ENCODE assay signal across 12 cellular contexts in genomic region chr3:58629629-58630028, GRCh38. TPM values are rescaled to one million over a fixed set of nuclear protein-coding genes. Genes with fewer than 3 reads are reported as not detected.
DNase-seq lines count a peak whose midpoint lies in the region; ATAC-seq, FAIRE-seq and TF ChIP-seq lines count a peak whose summit lies in the region.
"Had no signal": no experiment of that assay in that cellular context is flagged by ENCODE, and none has a peak within 500 bp of the region (broad histone marks: within the 10 kb centered on the region; RNA-seq: fewer than 3 reads in every experiment).

No MANE protein-coding gene starts in this region.

- no TSS peak for BruUV-seq in endothelial cell of umbilical vein (replicated peaks; lab: Mats Ljungman, UMichigan)

- H2AFZ ChIP-seq in endothelial cell of umbilical vein (ENCODE audit: low read depth, low read length) = peak overlapping the region; percentile 29

- H3K36me3 Mint-ChIP-seq in mesothelial cell of epicardium = no peaks in the 10 kb centered on the region
- H3K36me3 Mint-ChIP-seq: activated naive CD8-positive, alpha-beta T cell treated with anti-CD3 and anti-CD28 coated beads, Interleukin-2, amount 10 ng/mL, durations not matched to agents 7 days and 5 days had no signal

- no peak overlapping the region for H3K4me3 Mint-ChIP-seq in mesothelial cell of epicardium
- H3K4me3 Mint-ChIP-seq: activated naive CD8-positive, alpha-beta T cell treated with anti-CD3 and anti-CD28 coated beads, Interleukin-2, amount 10 ng/mL, durations not matched to agents 7 days and 5 days; stimulated activated naive CD8-positive, alpha-beta T cell treated with anti-CD3 and anti-CD28 coated beads, Interleukin-15, Interleukin-2, amounts not matched to agents 100 ng/mL and 50 ng/mL, for 24 hours had no signal

- H3K9ac ChIP-seq in endothelial cell of umbilical vein (replicated peaks; ENCODE audit: extremely low read depth, insufficient read depth, low read length) (peak overlapping the region; percentile 28), rectal smooth muscle tissue (ENCODE audit: low read length) (no peak overlapping the region)

- no peaks in the 10 kb centered on the region for H3K9me3 Mint-ChIP-seq in mesothelial cell of epicardium
- H3K9me3 Mint-ChIP-seq: activated naive CD8-positive, alpha-beta T cell treated with anti-CD3 and anti-CD28 coated beads, Interleukin-2, amount 10 ng/mL, durations not matched to agents 7 days and 5 days; stimulated activated naive CD8-positive, alpha-beta T cell treated with anti-CD3 and anti-CD28 coated beads, Interleukin-15, Interleukin-2, amounts not matched to agents 100 ng/mL and 50 ng/mL, for 24 hours had no signal

- H4K20me1 ChIP-seq in endothelial cell of umbilical vein (replicated peaks; ENCODE audit: control insufficient read depth, extremely low read depth, insufficient read depth, low read length) = no peaks in the 10 kb centered on the region

- ATAC-seq in right cardiac atrium = no peak

- POLR2A ChIA-PET in endothelial cell of umbilical vein (lab: Charles Lee) = no interaction called here

- FAIRE-seq in endothelial cell of umbilical vein (lab: Jason Lieb, UNC) = peak; percentile 37
- no peak for FAIRE-seq in RCC 7860 (lab: Jason Lieb, UNC)
- FAIRE-seq: H54, TTC549 had no signal

- H3K4me1 Mint-ChIP-seq in mesothelial cell of epicardium = peaks cover 4% of the 10 kb centered on the region
- H3K4me1 Mint-ChIP-seq: activated naive CD8-positive, alpha-beta T cell treated with anti-CD3 and anti-CD28 coated beads, Interleukin-2, amount 10 ng/mL, durations not matched to agents 7 days and 5 days had no signal

- H3K27ac ChIP-seq in right atrium auricular region (peak overlapping the region; percentile 63 to 70), right cardiac atrium (ENCODE audit: low read length) (no peak overlapping the region), endothelial cell of umbilical vein (ENCODE audit: insufficient read depth, low read depth, low read length) (peak overlapping the region; percentile 74), rectal smooth muscle tissue (ENCODE audit: low read depth, low read length) (no peak overlapping the region)

- H3K4me1 ChIP-seq in right atrium auricular region (peaks cover 0 to 45% of the 10 kb centered on the region in 2 donors), right cardiac atrium (ENCODE audit: control insufficient read depth, insufficient read depth, low read length) (peaks cover 21% of the 10 kb centered on the region), endothelial cell of umbilical vein (ENCODE audit: control insufficient read depth, extremely low read depth, insufficient read depth, low read length) (peaks cover 32% of the 10 kb centered on the region), rectal smooth muscle tissue (ENCODE audit: control insufficient read depth, insufficient read depth, low read length) (peaks cover 2% of the 10 kb centered on the region)

- H3K9me3 ChIP-seq in right atrium auricular region (no peaks in the 10 kb centered on the region), right cardiac atrium (ENCODE audit: control insufficient read depth, low read length) (no peaks in the 10 kb centered on the region), endothelial cell of umbilical vein (replicated peaks; ENCODE audit: control insufficient read depth, insufficient read depth, low read length) (no peaks in the 10 kb centered on the region)

- no peaks in the 10 kb centered on the region for H3K79me2 ChIP-seq in endothelial cell of umbilical vein (ENCODE audit: control insufficient read depth, insufficient read depth, low read length)

- H3K4me2 ChIP-seq in endothelial cell of umbilical vein (ENCODE audit: insufficient read depth, low read length) = peak overlapping the region; percentile 52

- intact Hi-C loops in right cardiac atrium (cut with DNase I) = loop anchor here (2.0 to 10.0 kb wide), 5 partner anchors 42 to 425 kb away; partner anchors contain the start of genes CFAP20DC (in 1 of the 4) and FAM107A (in 1 of the 4)
- intact Hi-C loops in endothelial cell of umbilical vein (cut with micrococcal nuclease) = loop anchor here (1.0 to 5.0 kb wide), 6 partner anchors 18 to 442 kb away; no protein-coding TSS in a partner anchor
- intact Hi-C loops in posterior vena cava (cut with DNase I) = loop anchor here (5.0 to 10.0 kb wide), 2 partner anchors 62 to 65 kb away; no protein-coding TSS in a partner anchor

- dilution Hi-C loops in endothelial cell of umbilical vein (cut with MboI; ENCODE audit: extremely low pct_ligation_motif_present, low sequenced_read_pairs) = no loop called here

- H3K9me1 ChIP-seq in endothelial cell of umbilical vein (replicated peaks; ENCODE audit: control insufficient read depth, extremely low read depth, insufficient read depth, low read length) = no peaks in the 10 kb centered on the region

- DNase-seq in right atrium auricular region (ENCODE audit: low spot score) (no peak), right cardiac atrium (no peak), endothelial cell of umbilical vein (ENCODE audit: low read depth, low spot score) (no peak), mesothelial cell of epicardium (ENCODE audit: low spot score in 2 of 2, unreplicated experiment in 2 of 2) (no peak), RCC 7860 (ENCODE audit: low spot score) (no peak), posterior vena cava (ENCODE audit: low spot score) (no peak)
- DNase-seq in NK-92 treated with Interleukin-12 subunit alpha and Interleukin-12 subunit beta, amount 100 ng/mL, for 24 hours (lab: John Stamatoyannopoulos, UW) = no peak

- H3K4me3 ChIP-seq in right atrium auricular region (no peak overlapping the region), right cardiac atrium (ENCODE audit: low read length) (no peak overlapping the region), endothelial cell of umbilical vein (replicated peaks in 1 of 3; ENCODE audit: insufficient read depth in 1 of 3, low read depth in 1 of 3, low read length in 3 of 3) (no peak overlapping the region), rectal smooth muscle tissue (ENCODE audit: low read length) (peak overlapping the region; percentile 42)

- CTCF ChIA-PET in endothelial cell of umbilical vein (lab: Charles Lee) = interaction anchor here (0.6 to 10.0 kb wide), 33 partner anchors 11 to 1228 kb away, joined by 3 to 442 read pairs (median 5); partner anchors contain the start of genes FAM107A, HTD2, KCTD6 and RPP14

- no peaks in the 10 kb centered on the region for H3K27me3 ChIP-seq in right atrium auricular region
- H3K27me3 ChIP-seq in right cardiac atrium (ENCODE audit: control insufficient read depth, insufficient read depth) = no peaks in the 10 kb centered on the region
- no peaks in the 10 kb centered on the region for H3K27me3 ChIP-seq in endothelial cell of umbilical vein (ENCODE audit: control insufficient read depth in 2 of 2, insufficient read depth in 2 of 2, low read length in 2 of 2)
- H3K27me3 ChIP-seq in rectal smooth muscle tissue (ENCODE audit: control insufficient read depth, insufficient read depth, low read length) = no peaks in the 10 kb centered on the region

- 84% methylated on average over 2 of the region's 2 CpGs for WGBS in right cardiac atrium

- H3K36me3 ChIP-seq in right atrium auricular region (no peaks in the 10 kb centered on the region), endothelial cell of umbilical vein (ENCODE audit: control insufficient read depth in 2 of 2, extremely low read depth in 1 of 2, insufficient read depth in 2 of 2, low read length in 2 of 2) (no peaks in the 10 kb centered on the region), rectal smooth muscle tissue (ENCODE audit: control insufficient read depth, insufficient read depth, low read length) (no peaks in the 10 kb centered on the region)

- TF ChIP-seq POLR2A in endothelial cell of umbilical vein (IDR thresholded peaks at IDR 0.05; ENCODE audit: low read depth, low read length) = no peak

- H3K27me3 Mint-ChIP-seq in mesothelial cell of epicardium (ENCODE audit: low read depth) = peaks cover 5% of the 10 kb centered on the region
- H3K27me3 Mint-ChIP-seq: activated naive CD8-positive, alpha-beta T cell treated with anti-CD3 and anti-CD28 coated beads, Interleukin-2, amount 10 ng/mL, durations not matched to agents 7 days and 5 days had no signal

- no peak overlapping the region for H3K27ac Mint-ChIP-seq in mesothelial cell of epicardium
- H3K27ac Mint-ChIP-seq: activated naive CD8-positive, alpha-beta T cell treated with anti-CD3 and anti-CD28 coated beads, Interleukin-2, amount 10 ng/mL, durations not matched to agents 7 days and 5 days; stimulated activated naive CD8-positive, alpha-beta T cell treated with anti-CD3 and anti-CD28 coated beads, Interleukin-15, Interleukin-2, amounts not matched to agents 100 ng/mL and 50 ng/mL, for 24 hours had no signal

- TF ChIP-seq CTCF in right atrium auricular region (IDR thresholded peaks at IDR 0.05) (no peak), endothelial cell of umbilical vein (IDR thresholded peaks at IDR 0.05; ENCODE audit: extremely low read depth in 1 of 2, insufficient read depth in 1 of 2, low read depth in 1 of 2, low read length in 2 of 2) (no peak), mesothelial cell of epicardium (IDR thresholded peaks at IDR 0.05; ENCODE audit: unreplicated experiment) (no peak)

RNA-seq across cellular contexts. Expression of gene FAM3D, which starts 36.9 kb away (rescaled TPM):
- total RNA-seq in right atrium auricular region (not detected), right cardiac atrium (under 1 TPM; 0.24 to 0.37 (median 0.29) TPM), endothelial cell of umbilical vein (not detected in 2 replicates), mesothelial cell of epicardium (0.16 TPM in 1 of 3 replicates, not detected in the others), posterior vena cava (not detected)
- polyA plus RNA-seq in right cardiac atrium (0.14 TPM), endothelial cell of umbilical vein (0.12 and 0.22 TPM in 2 replicates)
- polyA plus RNA-seq in endothelial cell of umbilical vein (2011; cell fraction: cytosol; rRNA removed) = 0.12 and 0.20 TPM in 2 replicates
- polyA plus RNA-seq in endothelial cell of umbilical vein (2011; cell fraction: nucleus; rRNA removed) = 0.18 TPM in 1 of 2 replicates, not detected in the other
- polyA plus RNA-seq in endothelial cell of umbilical vein (2012) = 0.33 and 0.52 TPM in 2 replicates
- 0.15 and 0.32 TPM in 2 replicates for polyA minus RNA-seq in endothelial cell of umbilical vein
- polyA minus RNA-seq in endothelial cell of umbilical vein (2011; cell fraction: cytosol; rRNA and poly(A)+ RNA removed) = not detected
- polyA minus RNA-seq in endothelial cell of umbilical vein (2011; cell fraction: nucleus; rRNA and poly(A)+ RNA removed) = not detected in 2 replicates
- total RNA-seq: activated naive CD8-positive, alpha-beta T cell treated with anti-CD3 and anti-CD28 coated beads, Interleukin-2, amount 10 ng/mL, durations not matched to agents 7 days and 5 days had no signal

RNA-seq across cellular contexts. Expression of gene FAM107A, which starts 52.4 kb away (rescaled TPM):
- 10 to 100 TPM; 76.5 to 80.7 TPM for total RNA-seq in right atrium auricular region
- 10 to 100 TPM; 38.0 to 80.8 (median 58.0) TPM for total RNA-seq in right cardiac atrium
- polyA plus RNA-seq in right cardiac atrium = 52.7 TPM
- total RNA-seq in endothelial cell of umbilical vein = 8.2 and 10.7 TPM in 2 replicates
- 4.8 and 5.7 TPM in 2 replicates for polyA plus RNA-seq in endothelial cell of umbilical vein
- polyA plus RNA-seq in endothelial cell of umbilical vein (2011; cell fraction: cytosol; rRNA removed) = 6.3 and 6.4 TPM in 2 replicates
- polyA plus RNA-seq in endothelial cell of umbilical vein (2011; cell fraction: nucleus; rRNA removed) = 8.0 and 8.5 TPM in 2 replicates
- 2.2 and 8.5 TPM in 2 replicates for polyA plus RNA-seq in endothelial cell of umbilical vein (2012)
- 2.9 and 4.0 TPM in 2 replicates for polyA minus RNA-seq in endothelial cell of umbilical vein
- not detected for polyA minus RNA-seq in endothelial cell of umbilical vein (2011; cell fraction: cytosol; rRNA and poly(A)+ RNA removed)
- 3.0 and 3.4 TPM in 2 replicates for polyA minus RNA-seq in endothelial cell of umbilical vein (2011; cell fraction: nucleus; rRNA and poly(A)+ RNA removed)
- total RNA-seq in mesothelial cell of epicardium = not detected in 3 replicates
- 10 to 100 TPM; 22.9 to 38.7 TPM for total RNA-seq in posterior vena cava
- total RNA-seq: activated naive CD8-positive, alpha-beta T cell treated with anti-CD3 and anti-CD28 coated beads, Interleukin-2, amount 10 ng/mL, durations not matched to agents 7 days and 5 days had no signal

Comparison
In these comparisons a context has a peak if more than half of its experiments do, and no peak if none do; other contexts are left out.
1. H3K27ac ChIP-seq: peak in right atrium auricular region (2 of 2) and endothelial cell of umbilical vein (single experiment); none in right cardiac atrium (single experiment) and rectal smooth muscle tissue (single experiment).